ENCODE assay signal across 9 cellular contexts in genomic region chr6:145814035-145814500, GRCh38. TPM values are rescaled to one million over a fixed set of nuclear protein-coding genes. Genes with fewer than 3 reads are reported as not detected.
A peak's percentile ranks its signal among the peaks of the same experiment; 100 is the strongest.
DNase-seq lines count a peak whose midpoint lies in the region; ATAC-seq, FAIRE-seq and TF ChIP-seq lines count a peak whose summit lies in the region.
"Had no signal": no experiment of that assay in that cellular context is flagged by ENCODE, and none has a peak within 500 bp of the region (broad histone marks: within the 10 kb centered on the region; RNA-seq: fewer than 3 reads in every experiment).

No MANE protein-coding gene starts in this region.

- H3K36me3 Mint-ChIP-seq in immature natural killer cell = no peaks in the 10 kb centered on the region

- FAIRE-seq in small intestine (lab: Jason Lieb, UNC) = no peak

- in situ Hi-C loops in T47D (cut with HindIII; ENCODE audit: low pct_unique_long_range_greater_than_20kb, low sequenced_read_pairs) = no loop called here

- no peak for TF ChIP-seq CTCF in RWPE2 (IDR thresholded peaks at IDR 0.05; ENCODE audit: poor library complexity, severe bottlenecking)
- TF ChIP-seq CTCF in GM10266 (IDR thresholded peaks at IDR 0.05; ENCODE audit: control insufficient read depth, insufficient read depth, low read depth, missing control alignments) = no peak

- H3K4me1 Mint-ChIP-seq in immature natural killer cell = peaks cover 38 to 44% of the 10 kb centered on the region in 2 donors

- H3K4me3 ChIP-seq in RWPE2 (ENCODE audit: severe bottlenecking) (peak overlapping the region; percentile 73), small intestine (ENCODE audit: low read depth in 1 of 2, low read length in 2 of 2) (peak overlapping the region; percentile 81 to 99)

- H3K9me3 Mint-ChIP-seq in immature natural killer cell = no peaks in the 10 kb centered on the region
- H3K9me3 Mint-ChIP-seq: activated naive CD4-positive, alpha-beta T cell treated with anti-CD3 and anti-CD28 coated beads, Interleukin-2, amount 50 U/mL, for 72 hours had no signal

- peak overlapping the region; percentile 75 to 87 (median 82) for H3K4me3 Mint-ChIP-seq in immature natural killer cell

- ATAC-seq in GM19467 (IDR thresholded peaks at IDR 0.05; ENCODE audit: unreplicated experiment) = peak; percentile 12
- ATAC-seq in HG03469 (IDR thresholded peaks at IDR 0.05; ENCODE audit: unreplicated experiment) = peak; percentile 12
- peak; percentile 57 for ATAC-seq in RWPE2 (ENCODE audit: low read depth)

- WGBS in small intestine, 3 donors = 0 to 1% (median 0%) methylated on average over 28 to 33 of the region's 33 CpGs

- peak overlapping the region; percentile 75 for H3K27ac ChIP-seq in RWPE2 (ENCODE audit: poor library complexity, severe bottlenecking)
- H3K27ac ChIP-seq in small intestine (ENCODE audit: low read depth in 1 of 2, low read length in 1 of 2) = peak overlapping the region; percentile 92 to 94

- H3K27me3 ChIP-seq in RWPE2 (ENCODE audit: insufficient read depth, poor library complexity, severe bottlenecking) (no peaks in the 10 kb centered on the region), small intestine (ENCODE audit: control insufficient read depth in 2 of 2, insufficient read depth in 2 of 2, low read length in 2 of 2) (no peaks in the 10 kb centered on the region)

- no peaks in the 10 kb centered on the region for H3K9me3 ChIP-seq in RWPE2 (ENCODE audit: severe bottlenecking)
- H3K9me3 ChIP-seq in small intestine (ENCODE audit: control insufficient read depth, low read depth) = no peaks in the 10 kb centered on the region

- H3K27ac Mint-ChIP-seq in immature natural killer cell = peak overlapping the region; percentile 8 to 89 (median 66)

- H3K36me3 ChIP-seq in RWPE2 (ENCODE audit: low read depth) (peaks cover 4% of the 10 kb centered on the region; the same call in 1 of the 2 replicates), small intestine (ENCODE audit: control insufficient read depth in 2 of 2, insufficient read depth in 2 of 2, low read length in 2 of 2) (no peaks in the 10 kb centered on the region)

- peaks cover 1 to 3% (median 2%) of the 10 kb centered on the region in 3 donors for H3K27me3 Mint-ChIP-seq in immature natural killer cell (ENCODE audit: low read depth in 3 of 3)

- H3K4me1 ChIP-seq in RWPE2 (ENCODE audit: insufficient read depth, poor library complexity, severe bottlenecking) (peaks cover 28% of the 10 kb centered on the region), small intestine (ENCODE audit: control insufficient read depth in 2 of 2, insufficient read depth in 1 of 2, low read depth in 1 of 2, low read length in 1 of 2) (no peaks in the 10 kb centered on the region)

- DNase-seq in DMS53 (lab: John Stamatoyannopoulos, UW) (peak; percentile 66), RWPE2 (ENCODE audit: low spot score) (no peak), T47D (ENCODE audit: low read depth in 1 of 2, low spot score in 1 of 2) (peak; percentile 9 to 40), immature natural killer cell (no peak), small intestine (no peak), GM10266 (ENCODE audit: extremely low spot score) (no peak)

RNA-seq across cellular contexts. Expression of gene FBXO30, which starts 0.5 kb away (rescaled TPM):
- polyA plus RNA-seq in immature natural killer cell = 1 to 10 TPM in 1 of 3 donors, under 1 TPM in 2; 0.67 to 1.4 (median 0.74) TPM
- polyA plus RNA-seq in small intestine = 1 to 10 TPM; 1.9 to 4.2 (median 3.6) TPM

Comparison
In these comparisons a context has a peak if more than half of its experiments do, and no peak if none do; other contexts are left out.
1. DNase-seq: peak in DMS53 (single experiment) and T47D (2 of 2); none in RWPE2 (single experiment), immature natural killer cell (0 of 3), small intestine (single experiment) and GM10266 (single experiment).
2. Peak in every context shown above with its lines, with median percentiles within 50 percentile points of each other: ATAC-seq.